Comparison of ENCODE assay signal across 32 cellular contexts in genomic region chr20:43235998-43236397, GRCh38. TPM values are rescaled to one million over a fixed set of nuclear protein-coding genes. Genes with fewer than 3 reads are reported as not detected.
"Had no signal": no experiment of that assay in that cellular context is flagged by ENCODE, and none has a peak within 500 bp of the region (broad histone marks: within the 10 kb centered on the region; RNA-seq: fewer than 3 reads in every experiment).

No MANE protein-coding gene starts in this region.

- H3K4me3 Mint-ChIP-seq: naive thymus-derived CD4-positive, alpha-beta T cell; natural killer cell; nephron; stimulated activated memory B cell treated with anti-CD40 and anti-IgM and Interleukin-4, amounts not matched to agents 10 μg/mL and 1 μg/mL and 100 μg/mL, for 72 hours; stimulated activated naive CD8-positive, alpha-beta T cell treated with anti-CD3 and anti-CD28 coated beads, Interleukin-15, Interleukin-2, amounts not matched to agents 100 ng/mL and 50 ng/mL, for 24 hours had no signal

- H3K36me3 ChIP-seq: ovary, spleen, stomach, thoracic aorta, thyroid gland, tibial nerve, upper lobe of left lung, vagina had no signal

- H3K27ac Mint-ChIP-seq: naive thymus-derived CD4-positive, alpha-beta T cell; natural killer cell; nephron; progenitor cell of endocrine pancreas; stimulated activated memory B cell treated with anti-CD40 and anti-IgM and Interleukin-4, amounts not matched to agents 10 μg/mL and 1 μg/mL and 100 μg/mL, for 72 hours; stimulated activated naive CD8-positive, alpha-beta T cell treated with anti-CD3 and anti-CD28 coated beads, Interleukin-15, Interleukin-2, amounts not matched to agents 100 ng/mL and 50 ng/mL, for 24 hours had no signal

- H3K4me1 Mint-ChIP-seq: naive thymus-derived CD4-positive, alpha-beta T cell; natural killer cell; nephron; stimulated activated memory B cell treated with anti-CD40 and anti-IgM and Interleukin-4, amounts not matched to agents 10 μg/mL and 1 μg/mL and 100 μg/mL, for 72 hours had no signal

- H3K9ac ChIP-seq: parathyroid adenoma had no signal

- DNase-seq: naive thymus-derived CD4-positive, alpha-beta T cell; natural killer cell; occipital lobe; ovary; posterior cingulate gyrus; psoas muscle; right cardiac atrium; spleen; stimulated activated CD4-positive, alpha-beta T cell treated with anti-CD3 and anti-CD28 coated beads, Interleukin-12 subunit alpha, Interleukin-12 subunit beta, amount 100 ng/mL, for 4 hours; stimulated activated CD4-positive, alpha-beta T cell treated with anti-CD3 and anti-CD28 coated beads, Interleukin-1b, Interleukin-23, amount 100 ng/mL, for 48 hours; stimulated activated CD4-positive, alpha-beta T cell treated with anti-CD3 and anti-CD28 coated beads, Interleukin-4, amount 100 ng/mL, for 1 hour; stimulated activated CD4-positive, alpha-beta T cell treated with anti-CD3 and anti-CD28 coated beads, Interleukin-4, amount 100 ng/mL, for 4 hours; stimulated activated CD8-positive, alpha-beta memory T cell treated with anti-CD3 and anti-CD28 coated beads, Interleukin-4, amount 100 ng/mL, for 48 hours; stimulated activated naive CD4-positive, alpha-beta T cell treated with Interleukin-2 at 50 U/mL for 16 hours; stomach; thyroid gland; trophoblast cell; upper lobe of left lung had no signal

- H3K4me2 ChIP-seq: smooth muscle cell had no signal

- H3K27me3 ChIP-seq: ovary, thyroid gland, tibial nerve, upper lobe of left lung, vagina had no signal

- FAIRE-seq: urothelium cell line had no signal

- H3K9me3 Mint-ChIP-seq: natural killer cell, nephron had no signal

- H3K36me3 Mint-ChIP-seq: natural killer cell; stimulated activated memory B cell treated with anti-CD40 and anti-IgM and Interleukin-4, amounts not matched to agents 10 μg/mL and 1 μg/mL and 100 μg/mL, for 72 hours had no signal

- H3K27ac ChIP-seq: ovary, parathyroid adenoma, psoas muscle, skin epidermis, spleen, stomach, thoracic aorta, thyroid gland, tibial nerve, upper lobe of left lung, vagina had no signal

- H3K9me3 ChIP-seq: ovary, psoas muscle, thoracic aorta, thyroid gland, upper lobe of left lung, vagina had no signal

- H3K79me2 ChIP-seq: parathyroid adenoma had no signal

- H3K27me3 Mint-ChIP-seq: stimulated activated naive CD8-positive, alpha-beta T cell treated with anti-CD3 and anti-CD28 coated beads, Interleukin-15, Interleukin-2, amounts not matched to agents 100 ng/mL and 50 ng/mL, for 24 hours had no signal

- H3K4me3 ChIP-seq: ovary, psoas muscle, skin epidermis, smooth muscle cell, spleen, stomach, thoracic aorta, thyroid gland, tibial nerve, upper lobe of left lung, vagina had no signal

- H3K4me1 ChIP-seq: parathyroid adenoma, psoas muscle, spleen, stomach, thyroid gland, tibial nerve, upper lobe of left lung, vagina had no signal

- ATAC-seq: naive thymus-derived CD4-positive, alpha-beta T cell; natural killer cell; psoas muscle; right cardiac atrium; sciatic nerve; stimulated activated memory B cell treated with anti-CD40 and anti-IgM and Interleukin-4, amounts not matched to agents 10 μg/mL and 1 μg/mL and 100 μg/mL, for 72 hours had no signal

- H2AFZ ChIP-seq: parathyroid adenoma had no signal

RNA-seq across cellular contexts. Expression of gene PTPRT, which starts 46.3 kb away (rescaled TPM):
- total RNA-seq: naive thymus-derived CD4-positive, alpha-beta T cell; natural killer cell; osteoblast; renal cortical epithelial cell; thoracic aorta; vagina had no signal
- polyA plus RNA-seq: naive thymus-derived CD4-positive, alpha-beta T cell had no signal
